ENCODE assay signal across 16 cellular contexts in genomic region chr11:45217991-45218390, GRCh38.
DNase-seq lines count a peak whose midpoint lies in the region; TF ChIP-seq lines count a peak whose summit lies in the region.
"Had no signal": no experiment of that assay in that cellular context is flagged by ENCODE, and none has a peak within 500 bp of the region (broad histone marks: within the 10 kb centered on the region; RNA-seq: fewer than 3 reads in every experiment).

No MANE protein-coding gene starts in this region.

- no peaks in the 10 kb centered on the region for H3K4me1 ChIP-seq in trophoblast cell (ENCODE audit: control insufficient read depth in 1 of 2, insufficient read depth in 2 of 2, low read length in 2 of 2)

- H3K79me2 ChIP-seq in trophoblast cell (ENCODE audit: control insufficient read depth, insufficient read depth, low read length, poor library complexity): no peaks in the 10 kb centered on the region

- no peaks in the 10 kb centered on the region for H3K36me3 ChIP-seq in trophoblast cell (ENCODE audit: control insufficient read depth in 1 of 2, insufficient read depth in 2 of 2, low read length in 2 of 2)

- in situ Hi-C loops in GM13976 (cut with MboI; ENCODE audit: low sequenced_read_pairs, unreplicated experiment): no loop called here

- no CpG with 5 or more reads among the region's 2 CpGs for WGBS in trophoblast cell (ENCODE audit: extremely low coverage, insufficient coverage, insufficient read length)

- H2BK12ac ChIP-seq in trophoblast cell (ENCODE audit: low read length): no peak overlapping the region

- peak; percentile 4 for DNase-seq in EL
- peak; percentile 26 for DNase-seq in NCI-H226
- peak; percentile 26 for DNase-seq in choroid plexus epithelial cell (ENCODE audit: low read depth)
- peak; percentile 36 to 74 for DNase-seq in trophoblast cell
- no peak for DNase-seq in GM13976 (ENCODE audit: low spot score)
- no peak for DNase-seq in activated CD4-positive, alpha-beta T cell treated with anti-CD3 and anti-CD28 coated beads, Interleukin-2, amount 50 U/mL, for 1 hour
- DNase-seq in cortex of kidney (lab: John Stamatoyannopoulos, UW): no peak
- DNase-seq: CD4-positive, CD25-positive, alpha-beta regulatory T cell; Kasumi-1; NCI-H1694; NCI-H2081; NCI-H446 treated with DMSO at 0.1 percent for 48 hours; NCI-H526 treated with DMSO at 0.1 percent for 48 hours; OCI-M1; Right ventricle myocardium superior; SW 1271 had no signal

- no peak overlapping the region for H4K12ac ChIP-seq in trophoblast cell (ENCODE audit: low read depth, low read length)

- H3K4me3 ChIP-seq in choroid plexus epithelial cell (ENCODE audit: low read depth, low read length) (no peak overlapping the region), trophoblast cell (ENCODE audit: low read depth, low read length) (no peak overlapping the region)

- no peak overlapping the region for H3K14ac ChIP-seq in trophoblast cell (ENCODE audit: low read length)

- no peaks in the 10 kb centered on the region for H3K79me1 ChIP-seq in trophoblast cell (ENCODE audit: low read length)

- no peak overlapping the region for H4K8ac ChIP-seq in trophoblast cell (ENCODE audit: low read depth, low read length)

- H3K23ac ChIP-seq in trophoblast cell (ENCODE audit: low read length): no peak overlapping the region

- H3K27ac ChIP-seq in trophoblast cell (ENCODE audit: low read depth, low read length): no peak overlapping the region

- TF ChIP-seq CTCF in choroid plexus epithelial cell (conservative IDR thresholded peaks at IDR 0.05; ENCODE audit: low read depth, low read length): no peak
- TF ChIP-seq CTCF in GM13976 (IDR thresholded peaks at IDR 0.05; ENCODE audit: borderline replicate concordance, control extremely low read depth, extremely low read depth, insufficient read depth, missing control alignments): no peak

- H2BK120ac ChIP-seq in trophoblast cell (ENCODE audit: insufficient read depth, low read length, poor library complexity): no peak overlapping the region

- no peak overlapping the region for H2AK5ac ChIP-seq in trophoblast cell (ENCODE audit: low read length)

- no peak overlapping the region for H4K91ac ChIP-seq in trophoblast cell (ENCODE audit: low read depth, low read length)

- no peak overlapping the region for H3K18ac ChIP-seq in trophoblast cell (ENCODE audit: low read length)

- no peak overlapping the region for H3K4me2 ChIP-seq in trophoblast cell (ENCODE audit: low read length)

- no peak overlapping the region for H2BK5ac ChIP-seq in trophoblast cell (ENCODE audit: low read depth, low read length, poor library complexity)

- H3K4ac ChIP-seq in trophoblast cell (ENCODE audit: low read depth, low read length): no peak overlapping the region

- no peaks in the 10 kb centered on the region for H3K9me3 ChIP-seq in trophoblast cell (ENCODE audit: insufficient read depth, low read depth, low read length)

- no peak overlapping the region for H3K9ac ChIP-seq in trophoblast cell (ENCODE audit: low read length)

- no peak overlapping the region for H2AFZ ChIP-seq in trophoblast cell (ENCODE audit: insufficient read depth, low read length, poor library complexity)

- H3K27me3 ChIP-seq in trophoblast cell (ENCODE audit: insufficient read depth, low read length): no peaks in the 10 kb centered on the region

Comparison
In these comparisons a context has a peak if more than half of its experiments do, and no peak if none do; other contexts are left out.
1. DNase-seq: peak in EL (single experiment), NCI-H226 (single experiment), choroid plexus epithelial cell (single experiment) and trophoblast cell (2 of 2); none in GM13976 (single experiment), activated CD4-positive, alpha-beta T cell treated with anti-CD3 and anti-CD28 coated beads, Interleukin-2, amount 50 U/mL, for 1 hour (single experiment) and cortex of kidney (single experiment).